In genomic region chr1:10980094-10980577, GRCh38 we compare ENCODE assay signal across 8 cellular contexts. TPM values are rescaled to one million over a fixed set of nuclear protein-coding genes. Genes with fewer than 3 reads are reported as not detected.
DNase-seq lines count a peak whose midpoint lies in the region; ATAC-seq and TF ChIP-seq lines count a peak whose summit lies in the region.

No MANE protein-coding gene starts in this region.

- DNase-seq in GM10266 (ENCODE audit: extremely low spot score) (no peak), anterior cingulate cortex (lab: John Stamatoyannopoulos, UW) (peak in 57 of 58 donors; percentile 28 to 94 (median 82)), right cardiac atrium (peak; percentile 83 to 91 (median 90)), psoas muscle (peak; percentile 79 to 91), OCI-M1 (lab: John Stamatoyannopoulos, UW) (no peak), SHP77 (lab: John Stamatoyannopoulos, UW) (no peak)

- H3K27me3 ChIP-seq in right cardiac atrium (ENCODE audit: control insufficient read depth, insufficient read depth) (no peaks in the 10 kb centered on the region), psoas muscle (ENCODE audit: insufficient read depth in 3 of 3, low read length in 2 of 3) (no peaks in the 10 kb centered on the region)

- H3K36me3 ChIP-seq in psoas muscle (ENCODE audit: insufficient read depth in 1 of 2, low read depth in 1 of 2) = no peaks in the 10 kb centered on the region

- peak overlapping the region; percentile 24 for H3K27ac ChIP-seq in right cardiac atrium (ENCODE audit: low read length)
- peak overlapping the region; percentile 77 for H3K27ac ChIP-seq in psoas muscle

- ATAC-seq in right cardiac atrium = peak; percentile 93 to 94
- ATAC-seq in psoas muscle = peak; percentile 83 to 87 (median 86)
- ATAC-seq in GM19397 (IDR thresholded peaks at IDR 0.05; ENCODE audit: unreplicated experiment) = no peak
- no peak for ATAC-seq in GM18870 (IDR thresholded peaks at IDR 0.05; ENCODE audit: unreplicated experiment)

- H3K4me1 ChIP-seq in right cardiac atrium (ENCODE audit: control insufficient read depth, insufficient read depth, low read length) (peaks cover 5% of the 10 kb centered on the region), psoas muscle (peaks cover 36% of the 10 kb centered on the region)

- intact Hi-C loops in right cardiac atrium (cut with DNase I) = no loop called here
- intact Hi-C loops in psoas muscle (cut with DNase I) = no loop called here

- 7% methylated on average over 15 of the region's 15 CpGs for WGBS in right cardiac atrium
- 7 to 15% (median 13%) methylated on average over 15 of the region's 15 CpGs for WGBS in psoas muscle, 3 donors

- no peak overlapping the region for H3K4me3 ChIP-seq in right cardiac atrium (ENCODE audit: low read length)
- H3K4me3 ChIP-seq in psoas muscle = peak overlapping the region; percentile 55

- TF ChIP-seq CTCF in GM10266 (IDR thresholded peaks at IDR 0.05; ENCODE audit: control insufficient read depth, insufficient read depth, low read depth, missing control alignments) = peak; percentile 19
- TF ChIP-seq CTCF in psoas muscle (IDR thresholded peaks at IDR 0.05) = peak; percentile 47

- no peaks in the 10 kb centered on the region for H3K9me3 ChIP-seq in right cardiac atrium (ENCODE audit: control insufficient read depth, low read length)
- no peaks in the 10 kb centered on the region for H3K9me3 ChIP-seq in psoas muscle

RNA-seq across cellular contexts. Expression of gene TARDBP, which starts 32.3 kb away (rescaled TPM):
- total RNA-seq in right cardiac atrium = 100 to 1,000 TPM in 2 of 4 donors, 10 to 100 TPM in 2; 78.7 to 137 (median 109) TPM
- 113 TPM for polyA plus RNA-seq in right cardiac atrium
- total RNA-seq in psoas muscle = 100 to 1,000 TPM in 2 of 4 donors, 10 to 100 TPM in 2; 91.8 to 132 (median 103) TPM
- polyA plus RNA-seq in psoas muscle = 100 to 1,000 TPM; 183 to 387 (median 258) TPM

Comparison
In these comparisons a context has a peak if more than half of its experiments do, and no peak if none do; other contexts are left out.
1. DNase-seq: peak in anterior cingulate cortex (57 of 58), right cardiac atrium (3 of 3) and psoas muscle (2 of 2); none in GM10266 (single experiment), OCI-M1 (single experiment) and SHP77 (0 of 2).
2. ATAC-seq: peak in right cardiac atrium (2 of 2) and psoas muscle (4 of 4); none in GM19397 (single experiment) and GM18870 (single experiment).